In genomic region chr16:27228621-27229501, GRCh38 we compare ENCODE assay signal across 2 cellular contexts.
A peak's percentile ranks its signal among the peaks of the same experiment; 100 is the strongest.
TF ChIP-seq lines count a peak whose summit lies in the region.

No MANE protein-coding gene starts in this region.

TF ChIP-seq in K562, 482 proteins besides CTCF, POLR2A, EP300 and RAD21 (continued from another document and continues in another):
- TF ChIP-seq ZMIZ1 (IDR thresholded peaks at IDR 0.05; ENCODE audit: low read depth in 2 of 2, low read length in 2 of 2) (peak in 1 of 2 experiments; percentile 48; a peak in 1 of 4 replicates), RBFOX2 (IDR thresholded peaks at IDR 0.05; ENCODE audit: low read depth, low read length) (no peak), PRPF4 (IDR thresholded peaks at IDR 0.05; ENCODE audit: insufficient read depth, low read depth, low read length, poor library complexity, severe bottlenecking) (no peak), ZSCAN32 (CRISPR knock-in tag; IDR thresholded peaks at IDR 0.05) (no peak), POLR2G (IDR thresholded peaks at IDR 0.05; ENCODE audit: low read depth, low read length) (no peak), HNRNPK (IDR thresholded peaks at IDR 0.05; ENCODE audit: low read depth, low read length, poor library complexity, severe bottlenecking) (no peak), NELFE (IDR thresholded peaks at IDR 0.05; ENCODE audit: insufficient read depth, insufficient read length) (no peak), NBN (IDR thresholded peaks at IDR 0.05; ENCODE audit: low read depth) (no peak), BRCA1 (IDR thresholded peaks at IDR 0.05) (no peak), BRCA1 (CRISPR knock-in tag; IDR thresholded peaks at IDR 0.05) (no peak), KLF10 (CRISPR knock-in tag; IDR thresholded peaks at IDR 0.05) (no peak), SUPT5H (IDR thresholded peaks at IDR 0.05) (no peak), ZNF311 (CRISPR knock-in tag; IDR thresholded peaks at IDR 0.05) (no peak), ZNF76 (CRISPR knock-in tag; IDR thresholded peaks at IDR 0.05; ENCODE audit: borderline replicate concordance) (no peak), NCOA2 (IDR thresholded peaks at IDR 0.05; ENCODE audit: partially characterized antibody in 2 of 2) (no peak), ZNF121 (CRISPR knock-in tag; conservative IDR thresholded peaks at IDR 0.05) (no peak), HCFC1 (IDR thresholded peaks at IDR 0.05; ENCODE audit: low read depth, low read length) (no peak), ZNF316 (IDR thresholded peaks at IDR 0.05) (no peak), CHCHD3 (CRISPR knock-in tag; IDR thresholded peaks at IDR 0.05) (no peak), KLF13 (tag; IDR thresholded peaks at IDR 0.05; ENCODE audit: borderline replicate concordance, low read depth) (no peak), NR3C1 (CRISPR knock-in tag; IDR thresholded peaks at IDR 0.05) (no peak), RNF2 (IDR thresholded peaks at IDR 0.05) (no peak), FIP1L1 (IDR thresholded peaks at IDR 0.05; ENCODE audit: low read depth, low read length, poor library complexity, severe bottlenecking) (no peak), GATA2 (CRISPR knock-in tag; IDR thresholded peaks at IDR 0.05) (no peak), HMBOX1 (IDR thresholded peaks at IDR 0.05) (no peak), NUFIP1 (IDR thresholded peaks at IDR 0.05; ENCODE audit: partially characterized antibody) (no peak), RCOR1 (IDR thresholded peaks at IDR 0.05; ENCODE audit: borderline replicate concordance in 1 of 2, low read depth in 2 of 2, low read length in 2 of 2) (peak in 1 of 2 experiments; percentile 66; a peak in 2 of 4 replicates), ETV5 (CRISPR knock-in tag; IDR thresholded peaks at IDR 0.05; ENCODE audit: low read depth) (0 out of 2 replicates have a peak, but pooled peaks have one; percentile 25), FUS (optimal IDR thresholded peaks at IDR 0.05; ENCODE audit: low read depth, low read length) (no peak), BACH1 (tag; IDR thresholded peaks at IDR 0.05) (no peak), ZNF695 (CRISPR knock-in tag; IDR thresholded peaks at IDR 0.05) (no peak)
- TF ChIP-seq, protein P1, sequence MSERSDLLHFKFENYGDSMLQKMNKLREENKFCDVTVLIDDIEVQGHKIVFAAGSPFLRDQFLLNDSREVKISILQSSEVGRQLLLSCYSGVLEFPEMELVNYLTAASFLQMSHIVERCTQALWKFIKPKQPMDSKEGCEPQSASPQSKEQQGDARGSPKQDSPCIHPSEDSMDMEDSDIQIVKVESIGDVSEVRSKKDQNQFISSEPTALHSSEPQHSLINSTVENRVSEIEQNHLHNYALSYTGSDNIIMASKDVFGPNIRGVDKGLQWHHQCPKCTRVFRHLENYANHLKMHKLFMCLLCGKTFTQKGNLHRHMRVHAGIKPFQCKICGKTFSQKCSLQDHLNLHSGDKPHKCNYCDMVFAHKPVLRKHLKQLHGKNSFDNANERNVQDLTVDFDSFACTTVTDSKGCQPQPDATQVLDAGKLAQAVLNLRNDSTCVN (CRISPR knock-in tag; IDR thresholded peaks at IDR 0.05): no peak
- TF ChIP-seq, protein P2, sequence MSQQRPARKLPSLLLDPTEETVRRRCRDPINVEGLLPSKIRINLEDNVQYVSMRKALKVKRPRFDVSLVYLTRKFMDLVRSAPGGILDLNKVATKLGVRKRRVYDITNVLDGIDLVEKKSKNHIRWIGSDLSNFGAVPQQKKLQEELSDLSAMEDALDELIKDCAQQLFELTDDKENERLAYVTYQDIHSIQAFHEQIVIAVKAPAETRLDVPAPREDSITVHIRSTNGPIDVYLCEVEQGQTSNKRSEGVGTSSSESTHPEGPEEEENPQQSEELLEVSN (IDR thresholded peaks at IDR 0.05; ENCODE audit: borderline replicate concordance in 1 of 2, extremely low read depth in 1 of 2, insufficient read depth in 1 of 2, insufficient read length in 1 of 2, low read depth in 1 of 2, low read length in 1 of 2, poor library complexity in 1 of 2, severe bottlenecking in 1 of 2): no peak

TF ChIP-seq in SK-N-SH treated with all-trans-retinoic acid at 6 μM for 48 hours, 23 proteins besides CTCF, POLR2A, EP300 and RAD21 (continued from another document):
- TF ChIP-seq, protein P3, sequence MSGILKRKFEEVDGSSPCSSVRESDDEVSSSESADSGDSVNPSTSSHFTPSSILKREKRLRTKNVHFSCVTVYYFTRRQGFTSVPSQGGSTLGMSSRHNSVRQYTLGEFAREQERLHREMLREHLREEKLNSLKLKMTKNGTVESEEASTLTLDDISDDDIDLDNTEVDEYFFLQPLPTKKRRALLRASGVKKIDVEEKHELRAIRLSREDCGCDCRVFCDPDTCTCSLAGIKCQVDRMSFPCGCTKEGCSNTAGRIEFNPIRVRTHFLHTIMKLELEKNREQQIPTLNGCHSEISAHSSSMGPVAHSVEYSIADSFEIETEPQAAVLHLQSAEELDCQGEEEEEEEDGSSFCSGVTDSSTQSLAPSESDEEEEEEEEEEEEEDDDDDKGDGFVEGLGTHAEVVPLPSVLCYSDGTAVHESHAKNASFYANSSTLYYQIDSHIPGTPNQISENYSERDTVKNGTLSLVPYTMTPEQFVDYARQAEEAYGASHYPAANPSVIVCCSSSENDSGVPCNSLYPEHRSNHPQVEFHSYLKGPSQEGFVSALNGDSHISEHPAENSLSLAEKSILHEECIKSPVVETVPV (CRISPR knock-in tag; IDR thresholded peaks at IDR 0.05): no peak
- TF ChIP-seq, protein P4, sequence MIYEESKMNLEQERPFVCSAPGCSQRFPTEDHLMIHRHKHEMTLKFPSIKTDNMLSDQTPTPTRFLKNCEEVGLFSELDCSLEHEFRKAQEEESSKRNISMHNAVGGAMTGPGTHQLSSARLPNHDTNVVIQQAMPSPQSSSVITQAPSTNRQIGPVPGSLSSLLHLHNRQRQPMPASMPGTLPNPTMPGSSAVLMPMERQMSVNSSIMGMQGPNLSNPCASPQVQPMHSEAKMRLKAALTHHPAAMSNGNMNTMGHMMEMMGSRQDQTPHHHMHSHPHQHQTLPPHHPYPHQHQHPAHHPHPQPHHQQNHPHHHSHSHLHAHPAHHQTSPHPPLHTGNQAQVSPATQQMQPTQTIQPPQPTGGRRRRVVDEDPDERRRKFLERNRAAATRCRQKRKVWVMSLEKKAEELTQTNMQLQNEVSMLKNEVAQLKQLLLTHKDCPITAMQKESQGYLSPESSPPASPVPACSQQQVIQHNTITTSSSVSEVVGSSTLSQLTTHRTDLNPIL (CRISPR knock-in tag; IDR thresholded peaks at IDR 0.05; ENCODE audit: low read depth): no peak
- TF ChIP-seq OSR1 (CRISPR knock-in tag; IDR thresholded peaks at IDR 0.05) (no peak), ZFP3 (CRISPR knock-in tag; IDR thresholded peaks at IDR 0.05) (no peak), PATZ1 (CRISPR knock-in tag; IDR thresholded peaks at IDR 0.05; ENCODE audit: borderline replicate concordance) (no peak), TOX (CRISPR knock-in tag; IDR thresholded peaks at IDR 0.05; ENCODE audit: borderline replicate concordance) (no peak), TCF4 (CRISPR knock-in tag; IDR thresholded peaks at IDR 0.05; ENCODE audit: borderline replicate concordance) (no peak), ZNF565 (CRISPR knock-in tag; conservative IDR thresholded peaks at IDR 0.05; ENCODE audit: low read depth) (no peak)
TF ChIP-seq in SK-N-SH treated with all-trans-retinoic acid at 6 μM for 48 hours: peak in this region for 0.
